ENCODE assay signal across 26 cellular contexts in genomic region chr15:29131336-29132109, GRCh38.
DNase-seq lines count a peak whose midpoint lies in the region; ATAC-seq, FAIRE-seq and TF ChIP-seq lines count a peak whose summit lies in the region.
"Had no signal": no experiment of that assay in that cellular context is flagged by ENCODE, and none has a peak within 500 bp of the region (broad histone marks: within the 10 kb centered on the region; RNA-seq: fewer than 3 reads in every experiment).

No MANE protein-coding gene starts in this region.

- H2AFZ ChIP-seq in PC-9 = no peak overlapping the region

- no peaks in the 10 kb centered on the region for H3K9me3 Mint-ChIP-seq in stimulated activated naive CD8-positive, alpha-beta T cell treated with anti-CD3 and anti-CD28 coated beads, Interleukin-15, amount 100 ng/mL, for 72 hours
- H3K9me3 Mint-ChIP-seq: activated CD4-positive, alpha-beta T cell treated with anti-CD3 and anti-CD28 coated beads, Interleukin-2, amount 10 ng/mL, durations not matched to agents 7 days and 5 days had no signal

- TF ChIP-seq CTCF in kidney (IDR thresholded peaks at IDR 0.05; ENCODE audit: borderline replicate concordance, extremely low read depth, insufficient read depth) = no peak
- TF ChIP-seq CTCF in spleen (IDR thresholded peaks at IDR 0.05 in 8 of 11, conservative IDR thresholded peaks at IDR 0.05 in 3 of 11) = no peak
- no peak for TF ChIP-seq CTCF in PC-9 (conservative IDR thresholded peaks at IDR 0.05)

- no peaks in the 10 kb centered on the region for H3F3A ChIP-seq in PC-9 (ENCODE audit: insufficient read depth, low read depth)

- 42 to 58% (median 50%) methylated on average over 18 to 24 of the region's 24 CpGs for WGBS in spleen, 5 donors

- FAIRE-seq in kidney (lab: Jason Lieb, UNC) = no peak
- FAIRE-seq: G401.6, small intestine had no signal

- H3K27me3 ChIP-seq in SJCRH30 (no peaks in the 10 kb centered on the region), spleen (replicated peaks in 1 of 7) (peaks cover 0 to 8% (median 0%) of the 10 kb centered on the region in 7 donors), PC-9 (ENCODE audit: insufficient read depth, low read depth) (peaks cover 28% of the 10 kb centered on the region; the same call in 1 of the 2 replicates)
- H3K27me3 ChIP-seq: dorsolateral prefrontal cortex, left lung had no signal

- H3K4me2 ChIP-seq in PC-9 = no peak overlapping the region

- peaks cover 7% of the 10 kb centered on the region for H3K4me1 Mint-ChIP-seq in stimulated activated naive CD8-positive, alpha-beta T cell treated with anti-CD3 and anti-CD28 coated beads, Interleukin-15, amount 100 ng/mL, for 72 hours
- H3K4me1 Mint-ChIP-seq: activated CD4-positive, alpha-beta T cell treated with anti-CD3 and anti-CD28 coated beads, Interleukin-2, amount 10 ng/mL, durations not matched to agents 7 days and 5 days; CD4-positive, CD25-positive, alpha-beta regulatory T cell had no signal

- ATAC-seq in stimulated activated naive CD8-positive, alpha-beta T cell treated with anti-CD3 and anti-CD28 coated beads, Interleukin-15, amount 100 ng/mL, for 72 hours = peak; percentile 30
- ATAC-seq in stimulated activated naive CD8-positive, alpha-beta T cell treated with anti-CD3 and anti-CD28 coated beads, Interleukin-15, Interleukin-2, amounts not matched to agents 100 U/mL and 50 U/mL, for 24 hours = no peak
- ATAC-seq: heart right ventricle, left lung, PC-3, psoas muscle had no signal

- H3K4me1 ChIP-seq in SJCRH30 = no peaks in the 10 kb centered on the region
- no peaks in the 10 kb centered on the region for H3K4me1 ChIP-seq in kidney (ENCODE audit: control insufficient read depth in 1 of 2, insufficient read depth in 1 of 2, low read depth in 1 of 2, low read length in 2 of 2)
- no peaks in the 10 kb centered on the region for H3K4me1 ChIP-seq in spleen
- no peaks in the 10 kb centered on the region for H3K4me1 ChIP-seq in PC-9 (replicated peaks; ENCODE audit: insufficient read depth)
- H3K4me1 ChIP-seq: heart right ventricle, left lung, psoas muscle, tibial artery had no signal

- H3K27ac ChIP-seq in SJCRH30 (no peak overlapping the region), kidney (ENCODE audit: low read depth in 2 of 2, low read length in 2 of 2) (no peak overlapping the region), spleen (no peak overlapping the region), PC-9 (no peak overlapping the region)
- H3K27ac ChIP-seq: dorsolateral prefrontal cortex, heart right ventricle, left lung, psoas muscle, tibial artery had no signal

- H3K9ac ChIP-seq in kidney (ENCODE audit: low read length in 2 of 2) = no peak overlapping the region

- DNase-seq in stimulated activated naive CD8-positive, alpha-beta T cell treated with anti-CD3 and anti-CD28 coated beads, Interleukin-15, amount 100 ng/mL, for 72 hours = no peak
- no peak for DNase-seq in stimulated activated naive CD8-positive, alpha-beta T cell treated with anti-CD3 and anti-CD28 coated beads, Interleukin-15, Interleukin-2, amounts not matched to agents 100 U/mL and 50 U/mL, for 24 hours
- DNase-seq in SJCRH30 (no peak), kidney (peak; percentile 34), spleen (peak; percentile 52), COLO668 (lab: John Stamatoyannopoulos, UW; ENCODE audit: unreplicated experiment) (no peak), hepatic stellate cell (ENCODE audit: low spot score) (no peak), PC-9 (no peak)
- DNase-seq: activated CD4-positive, alpha-beta T cell treated with anti-CD3 and anti-CD28 coated beads, Interleukin-2, amount 10 ng/mL, durations not matched to agents 7 days and 5 days; activated CD8-positive, alpha-beta memory T cell treated with anti-CD3 and anti-CD28 coated beads, Interleukin-2, amount 50 U/mL, for 48 hours; CD4-positive, CD25-positive, alpha-beta regulatory T cell; central memory CD4-positive, alpha-beta T cell; heart right ventricle; Karpas-422; NCI-H1092 treated with DMSO at 0.1 percent for 48 hours; NCI-H2029 treated with DMSO at 0.1 percent for 48 hours; NCI-H446; PC-3; small intestine; stimulated activated CD4-positive, alpha-beta T cell treated with anti-CD3 and anti-CD28 coated beads, Interleukin-4, amount 100 ng/mL, for 24 hours; stimulated activated naive CD4-positive, alpha-beta T cell treated with Interleukin-2 at 50 U/mL for 16 hours had no signal

- H3K9me2 ChIP-seq in PC-9 (ENCODE audit: insufficient read depth) = no peaks in the 10 kb centered on the region

- peaks cover 49% of the 10 kb centered on the region for H3K27me3 Mint-ChIP-seq in stimulated activated naive CD8-positive, alpha-beta T cell treated with anti-CD3 and anti-CD28 coated beads, Interleukin-15, amount 100 ng/mL, for 72 hours
- H3K27me3 Mint-ChIP-seq: activated CD4-positive, alpha-beta T cell treated with anti-CD3 and anti-CD28 coated beads, Interleukin-2, amount 10 ng/mL, durations not matched to agents 7 days and 5 days; CD4-positive, CD25-positive, alpha-beta regulatory T cell had no signal

- peak overlapping the region in 1 of 2 donors; percentile 7 for H3K4me3 Mint-ChIP-seq in stimulated activated naive CD8-positive, alpha-beta T cell treated with anti-CD3 and anti-CD28 coated beads, Interleukin-15, amount 100 ng/mL, for 72 hours
- H3K4me3 Mint-ChIP-seq: activated CD4-positive, alpha-beta T cell treated with anti-CD3 and anti-CD28 coated beads, Interleukin-2, amount 10 ng/mL, durations not matched to agents 7 days and 5 days; CD4-positive, CD25-positive, alpha-beta regulatory T cell had no signal

- H4K20me1 ChIP-seq in PC-9 (ENCODE audit: insufficient read depth) = no peaks in the 10 kb centered on the region

- H3K9me3 ChIP-seq in SJCRH30 (replicated peaks) = no peaks in the 10 kb centered on the region
- no peaks in the 10 kb centered on the region for H3K9me3 ChIP-seq in kidney (ENCODE audit: control insufficient read depth in 1 of 2, low read length in 2 of 2)
- no peaks in the 10 kb centered on the region for H3K9me3 ChIP-seq in spleen
- H3K9me3 ChIP-seq in PC-9 (ENCODE audit: insufficient read depth, low read depth) = no peaks in the 10 kb centered on the region
- H3K9me3 ChIP-seq: heart right ventricle, left lung, psoas muscle, tibial artery had no signal

- CTCF ChIA-PET in PC-9 (lab: Charles Lee) = no interaction called here

- H3K36me3 ChIP-seq in SJCRH30 (no peaks in the 10 kb centered on the region), kidney (ENCODE audit: control insufficient read depth in 1 of 2, insufficient read depth in 2 of 2, low read length in 2 of 2) (no peaks in the 10 kb centered on the region), spleen (no peaks in the 10 kb centered on the region), PC-9 (ENCODE audit: low read depth) (no peaks in the 10 kb centered on the region)
- H3K36me3 ChIP-seq: heart right ventricle, left lung, tibial artery had no signal

- intact Hi-C loops in kidney (cut with DNase I) (no loop called here), spleen (cut with DNase I; ENCODE audit: low total_unique reads) (no loop called here), PC-9 (cut with micrococcal nuclease; ENCODE audit: unreplicated experiment) (no loop called here)

- POLR2A ChIA-PET in PC-9 (lab: Charles Lee; ENCODE audit: unreplicated experiment) = no interaction called here

- no peak for TF ChIP-seq POLR2A in spleen (IDR thresholded peaks at IDR 0.05)

- BruUV-seq in PC-9 (replicated peaks; lab: Mats Ljungman, UMichigan) = no TSS peak

- H3K4me3 ChIP-seq in SJCRH30 (peak overlapping the region; percentile 43), kidney (ENCODE audit: low read length in 2 of 2) (no peak overlapping the region), spleen (no peak overlapping the region), PC-9 (no peak overlapping the region)
- H3K4me3 ChIP-seq: dorsolateral prefrontal cortex, heart right ventricle, left lung, psoas muscle, tibial artery had no signal

- no peaks in the 10 kb centered on the region for H3K79me2 ChIP-seq in PC-9 (ENCODE audit: low read depth)

- peak overlapping the region; percentile 48 to 63 for H3K27ac Mint-ChIP-seq in stimulated activated naive CD8-positive, alpha-beta T cell treated with anti-CD3 and anti-CD28 coated beads, Interleukin-15, amount 100 ng/mL, for 72 hours
- H3K27ac Mint-ChIP-seq: activated CD4-positive, alpha-beta T cell treated with anti-CD3 and anti-CD28 coated beads, Interleukin-2, amount 10 ng/mL, durations not matched to agents 7 days and 5 days; CD4-positive, CD25-positive, alpha-beta regulatory T cell had no signal

Comparison
In these comparisons a context has a peak if more than half of its experiments do, and no peak if none do; other contexts are left out.
1. DNase-seq: peak in kidney (single experiment) and spleen (single experiment); none in stimulated activated naive CD8-positive, alpha-beta T cell treated with anti-CD3 and anti-CD28 coated beads, Interleukin-15, amount 100 ng/mL, for 72 hours (0 of 2), stimulated activated naive CD8-positive, alpha-beta T cell treated with anti-CD3 and anti-CD28 coated beads, Interleukin-15, Interleukin-2, amounts not matched to agents 100 U/mL and 50 U/mL, for 24 hours (single experiment), SJCRH30 (0 of 2), COLO668 (single experiment), hepatic stellate cell (single experiment) and PC-9 (0 of 2).